In genomic region chr6:39903656-39904055, GRCh38 we compare ENCODE assay signal across 22 cellular contexts. TPM values are rescaled to one million over a fixed set of nuclear protein-coding genes. Genes with fewer than 3 reads are reported as not detected.
DNase-seq lines count a peak whose midpoint lies in the region; ATAC-seq and TF ChIP-seq lines count a peak whose summit lies in the region.
"Had no signal": no experiment of that assay in that cellular context is flagged by ENCODE, and none has a peak within 500 bp of the region (broad histone marks: within the 10 kb centered on the region; RNA-seq: fewer than 3 reads in every experiment).

No MANE protein-coding gene starts in this region.

- no peak overlapping the region for H4K8ac ChIP-seq in neuronal stem cell (ENCODE audit: low read depth, low read length)

- H2BK120ac ChIP-seq in neuronal stem cell (ENCODE audit: low read depth, low read length), result no peak overlapping the region

- no peak overlapping the region for H3K4me2 ChIP-seq in neuronal stem cell (ENCODE audit: insufficient read depth, low read length, poor library complexity, severe bottlenecking)
- H3K4me2 ChIP-seq: A549; BLaER1 treated with 17β-estradiol and CSF1 and Interleukin-3, amounts not matched to agents 10 nM and 100 nM had no signal

- no peak overlapping the region for H2AK5ac ChIP-seq in neuronal stem cell (ENCODE audit: low read depth, low read length)

- no peak overlapping the region for H3K4ac ChIP-seq in neuronal stem cell (ENCODE audit: low read length)

- DNase-seq in cardiac septum (ENCODE audit: low spot score), result peak; percentile 72
- no peak for DNase-seq in left ventricle myocardium superior
- no peak for DNase-seq in neuronal stem cell (ENCODE audit: low spot score)
- peak; percentile 33 for DNase-seq in spleen
- DNase-seq in testis, result no peak
- no peak for DNase-seq in NCI-H187 (lab: John Stamatoyannopoulos, UW)
- DNase-seq: 8988T; ACHN; AML-193; BE2C; CD4-positive, alpha-beta T cell; CD8-positive, alpha-beta memory T cell; DMS 273 treated with DMSO at 0.1 percent for 48 hours; DMS79; EL; GDM1; GM23248; H7; HCEC 1CT had no signal

- H3K27ac ChIP-seq in neuronal stem cell (replicated peaks; ENCODE audit: low read length) (no peak overlapping the region), spleen (no peak overlapping the region), testis (no peak overlapping the region)
- H3K27ac ChIP-seq: A549; BLaER1 treated with 17β-estradiol and CSF1 and Interleukin-3, amounts not matched to agents 10 nM and 100 nM; GM23248 had no signal

- intact Hi-C loops in cardiac septum (cut with DNase I) (no loop called here), left ventricle myocardium superior (cut with micrococcal nuclease) (no loop called here), spleen (cut with DNase I; ENCODE audit: low total_unique reads) (no loop called here), testis (cut with DNase I; ENCODE audit: low total_unique reads) (no loop called here)

- H4K91ac ChIP-seq in neuronal stem cell (ENCODE audit: low read depth, low read length, poor library complexity), result no peak overlapping the region

- WGBS in neuronal stem cell (ENCODE audit: extremely low coverage in 2 of 2, insufficient read length in 2 of 2, insufficient replicate concordance in 1 of 2), 2 donors, result no CpG with 5 or more reads among the region's 6 CpGs
- WGBS in spleen, 5 donors, result 88 to 97% (median 93%) methylated on average over 6 of the region's 6 CpGs
- WGBS in testis, 2 donors, result 97 to 98% methylated on average over 6 of the region's 6 CpGs

- no peak overlapping the region for H2AFZ ChIP-seq in neuronal stem cell (ENCODE audit: low read length)
- H2AFZ ChIP-seq: GM23248 had no signal

- TF ChIP-seq CTCF in spleen (IDR thresholded peaks at IDR 0.05 in 8 of 11, conservative IDR thresholded peaks at IDR 0.05 in 3 of 11), result no peak
- no peak for TF ChIP-seq CTCF in testis (IDR thresholded peaks at IDR 0.05)

- peak overlapping the region; percentile 56 for H3K23ac ChIP-seq in neuronal stem cell (ENCODE audit: low read depth, low read length, poor library complexity)

- no peak overlapping the region for H3K14ac ChIP-seq in neuronal stem cell (ENCODE audit: low read length)

- H3K4me1 ChIP-seq in neuronal stem cell (ENCODE audit: control insufficient read depth in 2 of 2, insufficient read depth in 1 of 2, low read depth in 1 of 2, low read length in 2 of 2) (no peaks in the 10 kb centered on the region), spleen (no peaks in the 10 kb centered on the region), testis (no peaks in the 10 kb centered on the region)
- H3K4me1 ChIP-seq: A549; BE2C; BLaER1 treated with 17β-estradiol and CSF1 and Interleukin-3, amounts not matched to agents 10 nM and 100 nM had no signal

- no peak overlapping the region for H2BK15ac ChIP-seq in neuronal stem cell (ENCODE audit: low read length)

- H3K18ac ChIP-seq in neuronal stem cell (ENCODE audit: low read length), result no peak overlapping the region

- peaks cover 0 to 9% of the 10 kb centered on the region in 2 donors for H3K36me3 ChIP-seq in neuronal stem cell (replicated peaks in 1 of 2; ENCODE audit: control insufficient read depth in 2 of 2, insufficient read depth in 2 of 2, low read length in 2 of 2)
- peaks cover 0 to 86% (median 4%) of the 10 kb centered on the region in 6 donors for H3K36me3 ChIP-seq in spleen
- H3K36me3 ChIP-seq in testis (ENCODE audit: low read depth, missing control alignments), result no peaks in the 10 kb centered on the region
- H3K36me3 ChIP-seq: BE2C; BLaER1 treated with 17β-estradiol and CSF1 and Interleukin-3, amounts not matched to agents 10 nM and 100 nM had no signal

- no peak overlapping the region for H3K9ac ChIP-seq in neuronal stem cell (ENCODE audit: low read depth, low read length, poor library complexity)
- H3K9ac ChIP-seq: BLaER1 treated with 17β-estradiol and CSF1 and Interleukin-3, amounts not matched to agents 10 nM and 100 nM; GM23248 had no signal

- H2BK12ac ChIP-seq in neuronal stem cell (ENCODE audit: low read length), result no peak overlapping the region

- no peak overlapping the region for H2BK5ac ChIP-seq in neuronal stem cell (ENCODE audit: low read length)

- no peaks in the 10 kb centered on the region for H3K79me1 ChIP-seq in neuronal stem cell (ENCODE audit: low read depth, low read length)

- no peak for ATAC-seq in left ventricle myocardium superior
- ATAC-seq: A549, GM12878 had no signal

- H3K4me3 ChIP-seq in neuronal stem cell (ENCODE audit: low read length in 2 of 2), result no peak overlapping the region
- no peak overlapping the region for H3K4me3 ChIP-seq in spleen
- H3K4me3 ChIP-seq in testis, result no peak overlapping the region
- H3K4me3 ChIP-seq: A549; BLaER1 treated with 17β-estradiol and CSF1 and Interleukin-3, amounts not matched to agents 10 nM and 100 nM; GM12878; GM23248 had no signal

- no peak for TF ChIP-seq POLR2A in spleen (IDR thresholded peaks at IDR 0.05)
- TF ChIP-seq POLR2A in testis (IDR thresholded peaks at IDR 0.05), result no peak

- H3K9me3 ChIP-seq in neuronal stem cell (replicated peaks in 1 of 2; ENCODE audit: control insufficient read depth in 2 of 2, insufficient read depth in 1 of 2, low read depth in 1 of 2, low read length in 2 of 2), result no peaks in the 10 kb centered on the region
- no peaks in the 10 kb centered on the region for H3K9me3 ChIP-seq in spleen
- H3K9me3 ChIP-seq in testis, result no peaks in the 10 kb centered on the region
- H3K9me3 ChIP-seq: A549; BE2C; BLaER1 treated with 17β-estradiol and CSF1 and Interleukin-3, amounts not matched to agents 10 nM and 100 nM had no signal

- no peaks in the 10 kb centered on the region for H3K27me3 ChIP-seq in neuronal stem cell (ENCODE audit: control insufficient read depth in 3 of 3, insufficient read depth in 3 of 3, low read depth in 1 of 3, low read length in 3 of 3)
- H3K27me3 ChIP-seq in spleen (replicated peaks in 1 of 7), result no peaks in the 10 kb centered on the region
- no peaks in the 10 kb centered on the region for H3K27me3 ChIP-seq in testis
- H3K27me3 ChIP-seq: BE2C; BLaER1 treated with 17β-estradiol and CSF1 and Interleukin-3, amounts not matched to agents 10 nM and 100 nM had no signal

RNA-seq across cellular contexts. Expression of gene MOCS1, which starts 30.6 kb away (rescaled TPM):
- total RNA-seq in cardiac septum, result 22.1 TPM
- total RNA-seq in left ventricle myocardium superior, result 24.7 TPM
- polyA plus RNA-seq in neuronal stem cell (2013, experiment 1 of 2), result 9.8 TPM
- 10.0 TPM for polyA plus RNA-seq in neuronal stem cell (2013, experiment 2 of 2)
- total RNA-seq in spleen, result 10 to 100 TPM in 1 of 7 donors, 1 to 10 TPM in 6; 5.0 to 10.2 (median 8.3) TPM
- polyA plus RNA-seq in spleen, result 1 to 10 TPM; 1.2 to 1.9 (median 1.9) TPM
- 10 to 100 TPM; 16.8 to 17.9 TPM for total RNA-seq in testis
- 11.8 TPM for polyA plus RNA-seq in testis (ENCODE audit: insufficient read depth, low read depth, low replicate concordance)

Comparison
In these comparisons a context has a peak if more than half of its experiments do, and no peak if none do; other contexts are left out.
1. DNase-seq: peak in cardiac septum (single experiment) and spleen (single experiment); none in left ventricle myocardium superior (single experiment), neuronal stem cell (single experiment), testis (single experiment) and NCI-H187 (0 of 2).